In the genomic region with DNA sequence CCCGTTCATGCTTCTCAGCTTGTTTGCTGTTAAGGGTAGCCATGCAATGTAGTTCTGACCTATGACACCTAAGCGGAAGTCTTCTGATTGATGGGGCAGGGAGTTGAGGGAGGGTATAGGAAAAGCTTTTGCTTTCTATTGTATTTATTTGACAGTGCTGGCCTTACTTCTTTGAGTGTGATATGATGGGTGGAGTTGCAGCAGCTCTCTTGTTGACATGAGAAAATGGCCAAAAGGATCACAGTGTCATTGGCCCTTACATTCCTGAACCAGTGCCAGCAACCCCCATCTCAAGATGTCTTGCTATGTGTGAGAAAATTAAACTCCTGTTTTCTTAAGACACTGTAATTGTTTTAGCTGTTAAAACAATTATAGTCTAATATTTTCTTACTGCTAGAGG, we compare ENCODE assay signal across 2 cellular contexts.
TF ChIP-seq lines count a peak whose summit lies in the region.

No MANE protein-coding gene starts in this region.

TF ChIP-seq in IMR-90, 13 proteins besides CTCF, POLR2A, EP300 and RAD21:
- TF ChIP-seq, protein P1, sequence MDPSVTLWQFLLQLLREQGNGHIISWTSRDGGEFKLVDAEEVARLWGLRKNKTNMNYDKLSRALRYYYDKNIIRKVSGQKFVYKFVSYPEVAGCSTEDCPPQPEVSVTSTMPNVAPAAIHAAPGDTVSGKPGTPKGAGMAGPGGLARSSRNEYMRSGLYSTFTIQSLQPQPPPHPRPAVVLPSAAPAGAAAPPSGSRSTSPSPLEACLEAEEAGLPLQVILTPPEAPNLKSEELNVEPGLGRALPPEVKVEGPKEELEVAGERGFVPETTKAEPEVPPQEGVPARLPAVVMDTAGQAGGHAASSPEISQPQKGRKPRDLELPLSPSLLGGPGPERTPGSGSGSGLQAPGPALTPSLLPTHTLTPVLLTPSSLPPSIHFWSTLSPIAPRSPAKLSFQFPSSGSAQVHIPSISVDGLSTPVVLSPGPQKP (IDR thresholded peaks at IDR 0.05; ENCODE audit: borderline replicate concordance, low read depth, low read length): no peak
- TF ChIP-seq MAFK (IDR thresholded peaks at IDR 0.05; ENCODE audit: low read depth, low read length): no peak
- TF ChIP-seq SMC3 (IDR thresholded peaks at IDR 0.05; ENCODE audit: low read depth, low read length): no peak
- TF ChIP-seq RFX5 (IDR thresholded peaks at IDR 0.05; ENCODE audit: low read depth, low read length): no peak
- no peak for TF ChIP-seq MXI1 (IDR thresholded peaks at IDR 0.05; ENCODE audit: borderline replicate concordance, low read depth, low read length)

TF ChIP-seq in endothelial cell of umbilical vein, 7 proteins besides CTCF, POLR2A, EP300 and RAD21:
- TF ChIP-seq FOS (IDR thresholded peaks at IDR 0.05; ENCODE audit: borderline replicate concordance, insufficient read depth, low read length) (no peak), POLR2AphosphoS5 (IDR thresholded peaks at IDR 0.05; ENCODE audit: insufficient read depth, low read depth, low read length) (no peak), MYC (IDR thresholded peaks at IDR 0.05; ENCODE audit: low read depth, low read length) (no peak), JUN (IDR thresholded peaks at IDR 0.05; ENCODE audit: borderline replicate concordance, insufficient read depth, insufficient read length, low read depth) (no peak), EZH2 (IDR thresholded peaks at IDR 0.05; ENCODE audit: borderline replicate concordance, low read depth, low read length, severe bottlenecking) (no peak), GATA2 (IDR thresholded peaks at IDR 0.05; ENCODE audit: insufficient read depth, insufficient read length, low read depth, low read length) (no peak)
- TF ChIP-seq, protein P2, sequence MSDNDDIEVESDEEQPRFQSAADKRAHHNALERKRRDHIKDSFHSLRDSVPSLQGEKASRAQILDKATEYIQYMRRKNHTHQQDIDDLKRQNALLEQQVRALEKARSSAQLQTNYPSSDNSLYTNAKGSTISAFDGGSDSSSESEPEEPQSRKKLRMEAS (IDR thresholded peaks at IDR 0.05; ENCODE audit: insufficient read depth, insufficient read length): no peak
